ENCODE assay signal across 1 cellular context in genomic region chr5:37054391-37054790, GRCh38.
TF ChIP-seq lines count a peak whose summit lies in the region.

No MANE protein-coding gene starts in this region.

TF ChIP-seq in IMR-90, 13 proteins besides CTCF, POLR2A, EP300 and RAD21:
- TF ChIP-seq NFE2L2 (IDR thresholded peaks at IDR 0.05; ENCODE audit: low read depth, low read length) (no peak), ELK1 (IDR thresholded peaks at IDR 0.05; ENCODE audit: borderline replicate concordance, low read depth, low read length) (no peak), FOS (IDR thresholded peaks at IDR 0.05; ENCODE audit: low read depth, low read length) (no peak), RCOR1 (IDR thresholded peaks at IDR 0.05; ENCODE audit: insufficient replicate concordance, low read length) (no peak), CHD1 (IDR thresholded peaks at IDR 0.05; ENCODE audit: low read depth, low read length) (no peak)
